In the genomic region with DNA sequence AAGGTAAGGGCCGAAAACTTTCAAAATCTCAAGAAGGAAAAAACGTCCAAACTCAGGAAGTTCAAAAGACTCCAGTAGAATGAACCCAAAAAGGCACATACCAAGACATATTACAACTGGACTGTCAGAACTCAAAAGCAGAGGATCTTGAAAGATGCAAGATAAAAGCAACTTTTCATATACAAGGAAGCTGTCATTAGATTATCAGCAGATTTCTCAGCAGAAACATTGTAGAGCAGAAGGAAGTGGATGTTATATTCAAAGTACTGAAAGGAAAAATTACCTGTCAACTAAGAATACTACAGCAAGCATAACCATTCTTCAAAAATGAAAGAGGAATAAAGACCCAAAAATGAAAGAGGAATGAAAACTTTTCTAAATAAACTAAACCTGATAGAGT, we compare ENCODE assay signal across 39 cellular contexts.
"Had no signal": no experiment of that assay in that cellular context is flagged by ENCODE, and none has a peak within 500 bp of the region (broad histone marks: within the 10 kb centered on the region; RNA-seq: fewer than 3 reads in every experiment).

No MANE protein-coding gene starts in this region.

- H3K27me3 ChIP-seq: adrenal gland, ascending aorta, body of pancreas, brain microvascular endothelial cell, breast epithelium, cardiac muscle cell had no signal

- H3K36me3 ChIP-seq: adrenal gland, ascending aorta, brain microvascular endothelial cell, breast epithelium, cardiac muscle cell had no signal

- H3K4me1 Mint-ChIP-seq: activated naive CD4-positive, alpha-beta T cell treated with anti-CD3 and anti-CD28 coated beads, Interleukin-2, amount 10 ng/mL, durations not matched to agents 7 days and 5 days; activated naive CD4-positive, alpha-beta T cell treated with anti-CD3 and anti-CD28 coated beads, Interleukin-2, amount 50 U/mL, for 24 hours; activated naive CD8-positive, alpha-beta T cell treated with anti-CD3 and anti-CD28 coated beads for 36 hours; activated naive CD8-positive, alpha-beta T cell treated with anti-CD3 and anti-CD28 coated beads, Interleukin-2, amount 10 ng/mL, durations not matched to agents 7 days and 5 days; activated naive CD8-positive, alpha-beta T cell treated with anti-CD3 and anti-CD28 coated beads, Interleukin-2, amount 50 U/mL, for 24 hours; activated T-helper 17 cell treated with anti-CD3 and anti-CD28 coated beads, Interleukin-2, amount 50 U/mL, for 72 hours; central memory CD8-positive, alpha-beta T cell had no signal

- FAIRE-seq: astrocyte, bronchial epithelial cell had no signal

- DNase-seq: activated effector memory CD4-positive, alpha-beta T cell treated with anti-CD3 and anti-CD28 coated beads, Interleukin-2, amount 50 U/mL, for 16 hours; activated effector memory CD4-positive, alpha-beta T cell treated with Interleukin-2 at 50 U/mL for 16 hours; activated gamma-delta T cell; activated gamma-delta T cell treated with Interleukin-2 at 50 U/mL for 16 hours; activated naive CD4-positive, alpha-beta T cell; activated naive CD4-positive, alpha-beta T cell treated with anti-CD3 and anti-CD28 coated beads for 36 hours; activated naive CD4-positive, alpha-beta T cell treated with anti-CD3 and anti-CD28 coated beads, Interleukin-2, amount 10 ng/mL, durations not matched to agents 7 days and 5 days; activated naive CD4-positive, alpha-beta T cell treated with anti-CD3 and anti-CD28 coated beads, Interleukin-2, amount 50 U/mL, for 16 hours; activated naive CD4-positive, alpha-beta T cell treated with Interleukin-2 at 50 U/mL for 16 hours; activated naive CD8-positive, alpha-beta T cell treated with anti-CD3 and anti-CD28 coated beads for 36 hours; activated naive CD8-positive, alpha-beta T cell treated with anti-CD3 and anti-CD28 coated beads, Interleukin-2, amount 10 ng/mL, durations not matched to agents 7 days and 5 days; activated naive CD8-positive, alpha-beta T cell treated with anti-CD3 and anti-CD28 coated beads, Interleukin-2, amount 50 U/mL, for 24 hours; activated T-cell treated with anti-CD3 and anti-CD28 coated beads, Interleukin-2, amount 50 U/mL, for 24 hours; activated T-cell treated with anti-CD3 and anti-CD28 coated beads, Interleukin-2, amount 50 U/mL, for 4 hours; activated T-cell treated with anti-CD3 and anti-CD28 coated beads, Interleukin-2, amount 50 U/mL, for 48 hours; activated T-cell treated with anti-CD3 and anti-CD28 coated beads, Interleukin-2, amount 50 U/mL, for 72 hours; adrenal gland; amniotic stem cell; amygdala; anterior cingulate cortex; aorta; body of pancreas; brain microvascular endothelial cell; caudate nucleus; central memory CD4-positive, alpha-beta T cell; cerebellar nuclear complex had no signal

- H3K9me3 Mint-ChIP-seq: activated naive CD4-positive, alpha-beta T cell treated with anti-CD3 and anti-CD28 coated beads, Interleukin-2, amount 10 ng/mL, durations not matched to agents 7 days and 5 days; activated T-helper 1 cell treated with anti-CD3 and anti-CD28 coated beads, Interleukin-12 subunit alpha, Interleukin-12 subunit beta, Interleukin-2, Interleukin-4 antibody, amounts not matched to agents 30 ng/mL and 10 ng/mL and 1 ng/mL, durations not matched to agents 14 hours and 24 hours and 36 hours; activated T-helper 2 cell treated with anti-CD3 and anti-CD28 coated beads, Interferon-gamma antibody, Interleukin-2, Interleukin-4, amounts not matched to agents 10 μg/mL and 5 μg/mL and 100 μg/mL, durations not matched to agents 14 hours and 24 hours and 36 hours had no signal

- H3K4me3 Mint-ChIP-seq: activated naive CD4-positive, alpha-beta T cell treated with anti-CD3 and anti-CD28 coated beads for 36 hours; activated naive CD4-positive, alpha-beta T cell treated with anti-CD3 and anti-CD28 coated beads, Interleukin-2, amount 10 ng/mL, durations not matched to agents 7 days and 5 days; activated naive CD4-positive, alpha-beta T cell treated with anti-CD3 and anti-CD28 coated beads, Interleukin-2, amount 50 U/mL, for 24 hours; activated naive CD8-positive, alpha-beta T cell; activated naive CD8-positive, alpha-beta T cell treated with anti-CD3 and anti-CD28 coated beads for 36 hours; activated naive CD8-positive, alpha-beta T cell treated with anti-CD3 and anti-CD28 coated beads, Interleukin-2, amount 10 ng/mL, durations not matched to agents 7 days and 5 days; activated naive CD8-positive, alpha-beta T cell treated with anti-CD3 and anti-CD28 coated beads, Interleukin-2, amount 50 U/mL, for 24 hours; activated T-cell treated with anti-CD3 and anti-CD28 coated beads, Interleukin-2, amount 50 U/mL, for 24 hours; activated T-cell treated with anti-CD3 and anti-CD28 coated beads, Interleukin-2, amount 50 U/mL, for 4 hours; activated T-cell treated with anti-CD3 and anti-CD28 coated beads, Interleukin-2, amount 50 U/mL, for 72 hours; activated T-helper 1 cell treated with anti-CD3 and anti-CD28 coated beads, Interleukin-12 subunit alpha, Interleukin-12 subunit beta, Interleukin-2, Interleukin-4 antibody, amounts not matched to agents 30 ng/mL and 10 ng/mL and 1 ng/mL, durations not matched to agents 14 hours and 24 hours and 36 hours; activated T-helper 17 cell treated with anti-CD3 and anti-CD28 coated beads, Interleukin-2, amount 50 U/mL, for 72 hours; brain; central memory CD8-positive, alpha-beta T cell had no signal

- H3K36me3 Mint-ChIP-seq: activated naive CD4-positive, alpha-beta T cell treated with anti-CD3 and anti-CD28 coated beads, Interleukin-2, amount 10 ng/mL, durations not matched to agents 7 days and 5 days; activated naive CD4-positive, alpha-beta T cell treated with anti-CD3 and anti-CD28 coated beads, Interleukin-2, amount 50 U/mL, for 24 hours; activated naive CD8-positive, alpha-beta T cell; activated naive CD8-positive, alpha-beta T cell treated with anti-CD3 and anti-CD28 coated beads for 36 hours; activated naive CD8-positive, alpha-beta T cell treated with anti-CD3 and anti-CD28 coated beads, Interleukin-2, amount 10 ng/mL, durations not matched to agents 7 days and 5 days had no signal

- H3K4me1 ChIP-seq: adrenal gland, ascending aorta, body of pancreas, breast epithelium had no signal

- H3K27me3 Mint-ChIP-seq: activated naive CD4-positive, alpha-beta T cell treated with anti-CD3 and anti-CD28 coated beads, Interleukin-2, amount 10 ng/mL, durations not matched to agents 7 days and 5 days; activated naive CD4-positive, alpha-beta T cell treated with anti-CD3 and anti-CD28 coated beads, Interleukin-2, amount 50 U/mL, for 24 hours; activated naive CD8-positive, alpha-beta T cell; activated naive CD8-positive, alpha-beta T cell treated with anti-CD3 and anti-CD28 coated beads for 36 hours; activated naive CD8-positive, alpha-beta T cell treated with anti-CD3 and anti-CD28 coated beads, Interleukin-2, amount 10 ng/mL, durations not matched to agents 7 days and 5 days; activated naive CD8-positive, alpha-beta T cell treated with anti-CD3 and anti-CD28 coated beads, Interleukin-2, amount 50 U/mL, for 24 hours; activated T-cell treated with anti-CD3 and anti-CD28 coated beads, Interleukin-2, amount 50 U/mL, for 24 hours; activated T-helper 17 cell treated with anti-CD3 and anti-CD28 coated beads, Interleukin-2, amount 50 U/mL, for 72 hours; central memory CD8-positive, alpha-beta T cell had no signal

- H3K4me3 ChIP-seq: adrenal gland, ascending aorta, body of pancreas, breast epithelium, cardiac muscle cell had no signal

- H3K27ac Mint-ChIP-seq: activated naive CD4-positive, alpha-beta T cell treated with anti-CD3 and anti-CD28 coated beads for 36 hours; activated naive CD4-positive, alpha-beta T cell treated with anti-CD3 and anti-CD28 coated beads, Interleukin-2, amount 10 ng/mL, durations not matched to agents 7 days and 5 days; activated naive CD4-positive, alpha-beta T cell treated with anti-CD3 and anti-CD28 coated beads, Interleukin-2, amount 50 U/mL, for 24 hours; activated naive CD4-positive, alpha-beta T cell treated with anti-CD3 and anti-CD28 coated beads, Interleukin-2, amount 50 U/mL, for 72 hours; activated naive CD8-positive, alpha-beta T cell; activated naive CD8-positive, alpha-beta T cell treated with anti-CD3 and anti-CD28 coated beads for 36 hours; activated naive CD8-positive, alpha-beta T cell treated with anti-CD3 and anti-CD28 coated beads, Interleukin-2, amount 10 ng/mL, durations not matched to agents 7 days and 5 days; activated naive CD8-positive, alpha-beta T cell treated with anti-CD3 and anti-CD28 coated beads, Interleukin-2, amount 50 U/mL, for 24 hours; activated T-cell treated with anti-CD3 and anti-CD28 coated beads, Interleukin-2, amount 50 U/mL, for 24 hours; activated T-cell treated with anti-CD3 and anti-CD28 coated beads, Interleukin-2, amount 50 U/mL, for 72 hours; activated T-helper 1 cell treated with anti-CD3 and anti-CD28 coated beads, Interleukin-12 subunit alpha, Interleukin-12 subunit beta, Interleukin-2, Interleukin-4 antibody, amounts not matched to agents 30 ng/mL and 10 ng/mL and 1 ng/mL, durations not matched to agents 14 hours and 24 hours and 36 hours; activated T-helper 17 cell treated with anti-CD3 and anti-CD28 coated beads, Interleukin-2, amount 50 U/mL, for 72 hours; activated T-helper 2 cell treated with anti-CD3 and anti-CD28 coated beads, Interferon-gamma antibody, Interleukin-2, Interleukin-4, amounts not matched to agents 10 μg/mL and 5 μg/mL and 100 μg/mL, durations not matched to agents 14 hours and 24 hours and 36 hours; brain had no signal

- H3K27ac ChIP-seq: adrenal gland, ascending aorta, body of pancreas, brain microvascular endothelial cell, breast epithelium, cardiac muscle cell had no signal

- ATAC-seq: activated naive CD4-positive, alpha-beta T cell treated with anti-CD3 and anti-CD28 coated beads, Interleukin-2, amount 50 U/mL, for 72 hours; activated naive CD8-positive, alpha-beta T cell treated with anti-CD3 and anti-CD28 coated beads, Interleukin-2, amount 50 U/mL, for 24 hours; activated T-cell treated with anti-CD3 and anti-CD28 coated beads, Interleukin-2, amount 50 U/mL, for 4 hours; activated T-cell treated with anti-CD3 and anti-CD28 coated beads, Interleukin-2, amount 50 U/mL, for 72 hours; activated T-helper 17 cell treated with anti-CD3 and anti-CD28 coated beads, Interleukin-2, amount 50 U/mL, for 72 hours; body of pancreas had no signal

- H3K9me3 ChIP-seq: adrenal gland, body of pancreas had no signal
